8 cellular contexts compared by ENCODE assay signal in genomic region chr18:54223568-54224241, GRCh38. TPM values are rescaled to one million over a fixed set of nuclear protein-coding genes. Genes with fewer than 3 reads are reported as not detected.
A peak's percentile ranks its signal among the peaks of the same experiment; 100 is the strongest.
DNase-seq lines count a peak whose midpoint lies in the region; ATAC-seq and TF ChIP-seq lines count a peak whose summit lies in the region.

No MANE protein-coding gene starts in this region.

- H3K4me3 ChIP-seq in duodenal mucosa (ENCODE audit: low read depth in 1 of 2, low read length in 2 of 2), result peak overlapping the region; percentile 79 to 88
- peak overlapping the region; percentile 65 for H3K4me3 ChIP-seq in lower leg skin (ENCODE audit: low read depth, poor library complexity, severe bottlenecking)

- TF ChIP-seq POLR2A in lower leg skin (IDR thresholded peaks at IDR 0.05), result no peak

- no peak for TF ChIP-seq CTCF in lower leg skin (IDR thresholded peaks at IDR 0.05)

- no peaks in the 10 kb centered on the region for H3K36me3 ChIP-seq in duodenal mucosa (ENCODE audit: control insufficient read depth in 1 of 2, insufficient read depth in 2 of 2, low read length in 2 of 2)

- 1% methylated on average over 17 to 26 of the region's 39 CpGs for WGBS in lower leg skin, 2 donors

- no peaks in the 10 kb centered on the region for H3K27me3 ChIP-seq in duodenal mucosa (ENCODE audit: control insufficient read depth in 1 of 2, insufficient read depth in 2 of 2, low read length in 2 of 2)

- H3K9ac ChIP-seq in duodenal mucosa (ENCODE audit: low read depth in 1 of 2, low read length in 2 of 2), result peak overlapping the region; percentile 63 to 70

- ATAC-seq in GM18868 (IDR thresholded peaks at IDR 0.05; ENCODE audit: unreplicated experiment) (peak; percentile 24), HG03108 (IDR thresholded peaks at IDR 0.05; ENCODE audit: unreplicated experiment) (peak; percentile 11)

- peak; percentile 84 for DNase-seq in ACHN
- DNase-seq in NCI-H2227 treated with DMSO at 0.1 percent for 48 hours (lab: John Stamatoyannopoulos, UW), result peak; percentile 37
- DNase-seq in activated CD4-positive, alpha-beta T cell treated with anti-CD3 and anti-CD28 coated beads for 48 hours, result peak; percentile 74
- peak; percentile 87 to 94 for DNase-seq in lower leg skin (ENCODE audit: low spot score in 2 of 2)
- peak; percentile 5 for DNase-seq in stimulated activated CD8-positive, alpha-beta memory T cell treated with anti-CD3 and anti-CD28 coated beads, Interleukin-12 subunit alpha, Interleukin-12 subunit beta, amount 100 ng/mL, for 24 hours (ENCODE audit: extremely low read depth)

- in situ Hi-C loops in ACHN (cut with HindIII; ENCODE audit: low pct_ligation_motif_present, low pct_unique_long_range_greater_than_20kb, low sequenced_read_pairs), result no loop called here

- H3K27ac ChIP-seq in duodenal mucosa (ENCODE audit: low read depth, low read length), result peak overlapping the region; percentile 56

- intact Hi-C loops in lower leg skin (cut with DNase I; ENCODE audit: low total_unique reads), result no loop called here

- H3K4me1 ChIP-seq in duodenal mucosa (ENCODE audit: control insufficient read depth in 1 of 2, insufficient read depth in 2 of 2, low read length in 2 of 2), result peaks cover 32 to 45% of the 10 kb centered on the region in 2 donors

- H3K9me3 ChIP-seq in duodenal mucosa (ENCODE audit: control insufficient read depth in 1 of 2, low read length in 2 of 2), result no peaks in the 10 kb centered on the region

RNA-seq across cellular contexts. Expression of gene MBD2, which starts 0.8 kb away (rescaled TPM):
- total RNA-seq in lower leg skin, result 10 to 100 TPM; 54.2 to 63.5 (median 59.5) TPM

RNA-seq across cellular contexts. Expression of gene POLI, which starts 45.6 kb away (rescaled TPM):
- total RNA-seq in lower leg skin, result 10 to 100 TPM; 14.8 to 22.4 (median 18.2) TPM

Comparison
In these comparisons a context has a peak if more than half of its experiments do, and no peak if none do; other contexts are left out.
1. Peak in every context shown above with its lines: DNase-seq, ATAC-seq, H3K4me3 ChIP-seq and H3K27ac ChIP-seq.
2. DNase-seq: peak in every context shown above with its lines; median percentile 90 in lower leg skin; 84 in ACHN; 74 in activated CD4-positive, alpha-beta T cell treated with anti-CD3 and anti-CD28 coated beads for 48 hours; 37 in NCI-H2227 treated with DMSO at 0.1 percent for 48 hours; 5 in stimulated activated CD8-positive, alpha-beta memory T cell treated with anti-CD3 and anti-CD28 coated beads, Interleukin-12 subunit alpha, Interleukin-12 subunit beta, amount 100 ng/mL, for 24 hours.